In genomic region chr2:191115801-191116200, GRCh38 we compare ENCODE assay signal across 13 cellular contexts. TPM values are rescaled to one million over a fixed set of nuclear protein-coding genes. Genes with fewer than 3 reads are reported as not detected.
A peak's percentile ranks its signal among the peaks of the same experiment; 100 is the strongest.
DNase-seq lines count a peak whose midpoint lies in the region; ATAC-seq and TF ChIP-seq lines count a peak whose summit lies in the region.
"Had no signal": no experiment of that assay in that cellular context is flagged by ENCODE, and none has a peak within 500 bp of the region (broad histone marks: within the 10 kb centered on the region; RNA-seq: fewer than 3 reads in every experiment).

No MANE protein-coding gene starts in this region.

- H4K91ac ChIP-seq in IMR-90 (ENCODE audit: insufficient read depth, low read depth, low read length) = no peak overlapping the region

- H3K9ac ChIP-seq in IMR-90 (ENCODE audit: low read depth, low read length) (no peak overlapping the region), mesendoderm (ENCODE audit: low read length) (no peak overlapping the region)

- WGBS in IMR-90 (ENCODE audit: extremely low coverage in 2 of 2, insufficient read length in 1 of 2), 2 experiments = no CpG with 5 or more reads among the region's 2 CpGs
- no CpG with 5 or more reads among the region's 2 CpGs for WGBS in mesendoderm (ENCODE audit: extremely low coverage, insufficient coverage, low lambda C conversion rate)

- H2BK120ac ChIP-seq in IMR-90 (ENCODE audit: low read depth, low read length) = no peak overlapping the region
- H2BK120ac ChIP-seq in mesendoderm (ENCODE audit: low read depth, low read length) = no peak overlapping the region

- POLR2A ChIA-PET in IMR-90 (lab: Charles Lee; ENCODE audit: unreplicated experiment) = no interaction called here

- no peak overlapping the region for H2BK5ac ChIP-seq in IMR-90 (ENCODE audit: low read depth, low read length, poor library complexity, severe bottlenecking)
- H2BK5ac ChIP-seq in mesendoderm (ENCODE audit: low read length) = no peak overlapping the region

- H3K18ac ChIP-seq in IMR-90 (ENCODE audit: low read depth, low read length) = no peak overlapping the region
- no peak overlapping the region for H3K18ac ChIP-seq in mesendoderm (ENCODE audit: low read length)

- H3K56ac ChIP-seq in IMR-90 (ENCODE audit: extremely low read depth, insufficient read depth, low read length) (no peak overlapping the region), mesendoderm (ENCODE audit: low read length) (no peak overlapping the region)

- H3K9me3 ChIP-seq in IMR-90 (ENCODE audit: control insufficient read depth, insufficient read depth, low read length) (no peaks in the 10 kb centered on the region), WERI-Rb-1 (ENCODE audit: severe bottlenecking) (no peaks in the 10 kb centered on the region)
- H3K9me3 ChIP-seq: ovary had no signal

- no peak overlapping the region for H2AFZ ChIP-seq in IMR-90 (replicated peaks; ENCODE audit: low read length, poor library complexity)

- intact Hi-C loops in IMR-90 (cut with micrococcal nuclease) = no loop called here

- in situ Hi-C loops in IMR-90 (cut with MboI; ENCODE audit: low sequenced_read_pairs) = no loop called here

- no peaks in the 10 kb centered on the region for H3K79me1 ChIP-seq in IMR-90 (ENCODE audit: low read depth in 1 of 2, low read length in 2 of 2)
- no peaks in the 10 kb centered on the region for H3K79me1 ChIP-seq in mesendoderm (ENCODE audit: low read length)

- H3K27ac ChIP-seq in IMR-90 (ENCODE audit: insufficient read depth, low read length) = no peak overlapping the region
- H3K27ac ChIP-seq in WERI-Rb-1 = no peak overlapping the region
- no peak overlapping the region for H3K27ac ChIP-seq in mesendoderm (ENCODE audit: low read depth, low read length)
- H3K27ac ChIP-seq: ovary had no signal

- H3K4me2 ChIP-seq in IMR-90 (ENCODE audit: low read depth, low read length) (no peak overlapping the region; the same call in 1 of the 2 replicates), mesendoderm (ENCODE audit: low read length) (no peak overlapping the region)

- H2AK9ac ChIP-seq in IMR-90 (replicated peaks; ENCODE audit: low read depth, low read length, poor library complexity) = no peak overlapping the region

- H3K79me2 ChIP-seq in mesendoderm (ENCODE audit: control insufficient read depth, insufficient read depth, low read length) = no peaks in the 10 kb centered on the region

- H3K4ac ChIP-seq in IMR-90 (ENCODE audit: low read depth, low read length) (no peak overlapping the region), mesendoderm (ENCODE audit: low read depth, low read length) (no peak overlapping the region)

- no peak overlapping the region for H3K23ac ChIP-seq in IMR-90 (ENCODE audit: low read depth, low read length)
- no peak overlapping the region for H3K23ac ChIP-seq in mesendoderm (ENCODE audit: low read length)

- H3K4me3 ChIP-seq in IMR-90 (ENCODE audit: insufficient read depth, low read depth, low read length) (no peak overlapping the region), foreskin fibroblast (ENCODE audit: low read depth in 1 of 2, low read length in 2 of 2) (no peak overlapping the region), WERI-Rb-1 (ENCODE audit: low read depth, low read length) (no peak overlapping the region), mesendoderm (ENCODE audit: low read length) (no peak overlapping the region)
- H3K4me3 ChIP-seq: K562, ovary had no signal

- CTCF ChIA-PET in IMR-90 (lab: Yijun Ruan, JAX) = no interaction called here

- no peaks in the 10 kb centered on the region for H4K20me1 ChIP-seq in IMR-90 (ENCODE audit: insufficient read depth, low read length)

- H3K4me1 ChIP-seq in IMR-90 (ENCODE audit: control insufficient read depth, insufficient read depth, low read length) (peaks cover 2% of the 10 kb centered on the region; the same call in 1 of the 2 replicates), mesendoderm (ENCODE audit: control insufficient read depth, low read depth, low read length) (no peaks in the 10 kb centered on the region)

- H2BK15ac ChIP-seq in IMR-90 (ENCODE audit: low read depth, low read length) (no peak overlapping the region), mesendoderm (replicated peaks; ENCODE audit: low read depth) (no peak overlapping the region)

- H3K36me3 ChIP-seq in IMR-90 (ENCODE audit: control insufficient read depth, insufficient read depth, low read length) = no peaks in the 10 kb centered on the region
- H3K36me3 ChIP-seq in WERI-Rb-1 = no peaks in the 10 kb centered on the region
- H3K36me3 ChIP-seq in mesendoderm (ENCODE audit: control insufficient read depth, insufficient read depth, low read length) = no peaks in the 10 kb centered on the region
- H3K36me3 ChIP-seq: ovary had no signal

- ATAC-seq in GM18511 (IDR thresholded peaks at IDR 0.05; ENCODE audit: unreplicated experiment) (peak; percentile 35), GM21737 (IDR thresholded peaks at IDR 0.05; ENCODE audit: unreplicated experiment) (peak; percentile 36), IMR-90 (ENCODE audit: low read depth) (peak; percentile 46; the same call in 1 of the 2 replicates)
- ATAC-seq: K562, WTC11 had no signal

- DNase-seq in IMR-90 (peak; percentile 41), foreskin fibroblast (peak; percentile 4 to 7), GM20000 (ENCODE audit: low spot score) (no peak), WERI-Rb-1 (no peak), mesendoderm (no peak)
- no peak for DNase-seq in activated effector memory CD4-positive, alpha-beta T cell treated with anti-CD3 and anti-CD28 coated beads, Interleukin-2, amount 50 U/mL, for 16 hours
- DNase-seq: DMS53, NCI-H526 treated with DMSO at 0.1 percent for 48 hours, ovary had no signal

- H3K9me1 ChIP-seq in IMR-90 (ENCODE audit: insufficient read depth, low read length) = no peaks in the 10 kb centered on the region

- TF ChIP-seq CTCF in IMR-90 (conservative IDR thresholded peaks at IDR 0.05; ENCODE audit: low read depth, low read length) (no peak), foreskin fibroblast (IDR thresholded peaks at IDR 0.05; ENCODE audit: low read depth, low read length) (no peak), GM20000 (IDR thresholded peaks at IDR 0.05; ENCODE audit: extremely low read depth, missing control alignments) (no peak), WERI-Rb-1 (IDR thresholded peaks at IDR 0.05; ENCODE audit: low read depth, low read length) (no peak)

- dilution Hi-C loops in IMR-90 (cut with HindIII; ENCODE audit: low sequenced_read_pairs, unreplicated experiment) = no loop called here

- no TSS peak for BruUV-seq in IMR-90 (replicated peaks; lab: Mats Ljungman, UMichigan)

- H4K8ac ChIP-seq in IMR-90 (ENCODE audit: low read depth in 2 of 2, low read length in 2 of 2) = no peak overlapping the region
- no peak overlapping the region for H4K8ac ChIP-seq in mesendoderm (ENCODE audit: low read depth, low read length)

- TF ChIP-seq POLR2A in IMR-90 (IDR thresholded peaks at IDR 0.05; ENCODE audit: low read depth, low read length) = no peak

- H3K14ac ChIP-seq in IMR-90 (replicated peaks; ENCODE audit: low read depth, low read length) = no peak overlapping the region

- no peak for TF ChIP-seq RAD21 in IMR-90 (IDR thresholded peaks at IDR 0.05; ENCODE audit: low read length)

- H3K27me3 ChIP-seq in IMR-90 (ENCODE audit: control insufficient read depth, insufficient read depth, low read length) (no peaks in the 10 kb centered on the region; the same call in 1 of the 2 replicates), WERI-Rb-1 (ENCODE audit: insufficient read depth, low read depth, severe bottlenecking) (no peaks in the 10 kb centered on the region), mesendoderm (ENCODE audit: insufficient read depth, low read length, poor library complexity) (no peaks in the 10 kb centered on the region)
- H3K27me3 ChIP-seq: ovary had no signal

- H4K5ac ChIP-seq in IMR-90 (ENCODE audit: low read depth, low read length) = no peak overlapping the region
- no peak overlapping the region for H4K5ac ChIP-seq in mesendoderm (ENCODE audit: low read length)

- no peak overlapping the region for H2BK20ac ChIP-seq in IMR-90 (ENCODE audit: low read depth, low read length)

- H2AK5ac ChIP-seq in IMR-90 (ENCODE audit: low read depth, low read length) (no peak overlapping the region), mesendoderm (ENCODE audit: low read length) (no peak overlapping the region)

TF ChIP-seq in IMR-90, 13 proteins besides CTCF, POLR2A, EP300 and RAD21:
- TF ChIP-seq FOS (IDR thresholded peaks at IDR 0.05; ENCODE audit: low read depth, low read length) = no peak

RNA-seq across cellular contexts. Expression of gene STAT4, which starts 35.0 kb away (rescaled TPM):
- total RNA-seq in IMR-90 (2012; rRNA removed) = 0.28 and 0.36 TPM in 2 replicates
- polyA plus RNA-seq in IMR-90 (2012; rRNA removed) = 0.47 and 0.48 TPM in 2 replicates
- 0.07 and 0.08 TPM in 2 replicates for polyA plus RNA-seq in IMR-90 (2012; cell fraction: cytosol; rRNA removed)
- 0.27 and 3.1 TPM in 2 replicates for polyA plus RNA-seq in IMR-90 (2012; cell fraction: nucleus; rRNA removed; ENCODE audit: low replicate concordance)
- polyA plus RNA-seq in mesendoderm (2013, experiment 1 of 2) = 0.14 TPM
- polyA plus RNA-seq in mesendoderm (2013, experiment 2 of 2) = 0.32 TPM
- total RNA-seq: K562 had no signal

Comparison
In these comparisons a context has a peak if more than half of its experiments do, and no peak if none do; other contexts are left out.
1. DNase-seq: peak in IMR-90 (single experiment) and foreskin fibroblast (2 of 2); none in GM20000 (single experiment), WERI-Rb-1 (single experiment), activated effector memory CD4-positive, alpha-beta T cell treated with anti-CD3 and anti-CD28 coated beads, Interleukin-2, amount 50 U/mL, for 16 hours (single experiment) and mesendoderm (single experiment).
2. Peak in every context shown above with its lines, with median percentiles within 50 percentile points of each other: ATAC-seq.